Comparison of ENCODE assay signal across 2 cellular contexts in the genomic region with DNA sequence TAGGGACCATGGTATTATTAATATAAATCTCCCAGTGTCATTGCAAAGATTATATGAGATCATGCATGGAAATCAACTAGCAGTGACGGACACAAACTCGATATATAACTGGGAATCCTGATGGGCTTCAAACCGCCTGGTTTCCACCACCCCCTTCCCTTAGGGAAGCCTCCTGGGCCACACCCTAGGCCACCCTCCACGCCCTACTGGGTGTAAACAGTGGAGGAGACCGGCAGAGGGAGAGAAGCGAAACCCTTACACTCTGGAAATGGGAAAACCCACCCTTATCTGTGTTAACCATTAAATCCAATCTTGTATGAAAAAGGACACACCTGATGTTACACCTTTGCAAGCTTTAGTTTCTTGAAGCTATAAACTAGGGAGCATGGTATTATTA.
A peak's percentile ranks its signal among the peaks of the same experiment; 100 is the strongest.
TF ChIP-seq lines count a peak whose summit lies in the region.

No MANE protein-coding gene starts in this region.

TF ChIP-seq in SK-N-SH treated with all-trans-retinoic acid at 6 μM for 48 hours, 23 proteins besides CTCF, POLR2A, EP300 and RAD21 (continued from another document):
- TF ChIP-seq, protein P1, sequence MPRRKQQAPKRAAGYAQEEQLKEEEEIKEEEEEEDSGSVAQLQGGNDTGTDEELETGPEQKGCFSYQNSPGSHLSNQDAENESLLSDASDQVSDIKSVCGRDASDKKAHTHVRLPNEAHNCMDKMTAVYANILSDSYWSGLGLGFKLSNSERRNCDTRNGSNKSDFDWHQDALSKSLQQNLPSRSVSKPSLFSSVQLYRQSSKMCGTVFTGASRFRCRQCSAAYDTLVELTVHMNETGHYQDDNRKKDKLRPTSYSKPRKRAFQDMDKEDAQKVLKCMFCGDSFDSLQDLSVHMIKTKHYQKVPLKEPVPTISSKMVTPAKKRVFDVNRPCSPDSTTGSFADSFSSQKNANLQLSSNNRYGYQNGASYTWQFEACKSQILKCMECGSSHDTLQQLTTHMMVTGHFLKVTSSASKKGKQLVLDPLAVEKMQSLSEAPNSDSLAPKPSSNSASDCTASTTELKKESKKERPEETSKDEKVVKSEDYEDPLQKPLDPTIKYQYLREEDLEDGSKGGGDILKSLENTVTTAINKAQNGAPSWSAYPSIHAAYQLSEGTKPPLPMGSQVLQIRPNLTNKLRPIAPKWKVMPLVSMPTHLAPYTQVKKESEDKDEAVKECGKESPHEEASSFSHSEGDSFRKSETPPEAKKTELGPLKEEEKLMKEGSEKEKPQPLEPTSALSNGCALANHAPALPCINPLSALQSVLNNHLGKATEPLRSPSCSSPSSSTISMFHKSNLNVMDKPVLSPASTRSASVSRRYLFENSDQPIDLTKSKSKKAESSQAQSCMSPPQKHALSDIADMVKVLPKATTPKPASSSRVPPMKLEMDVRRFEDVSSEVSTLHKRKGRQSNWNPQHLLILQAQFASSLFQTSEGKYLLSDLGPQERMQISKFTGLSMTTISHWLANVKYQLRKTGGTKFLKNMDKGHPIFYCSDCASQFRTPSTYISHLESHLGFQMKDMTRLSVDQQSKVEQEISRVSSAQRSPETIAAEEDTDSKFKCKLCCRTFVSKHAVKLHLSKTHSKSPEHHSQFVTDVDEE (CRISPR knock-in tag; IDR thresholded peaks at IDR 0.05) = no peak

TF ChIP-seq in HepG2, 621 proteins besides CTCF, POLR2A, EP300 and RAD21 (continued from another document):
- TF ChIP-seq, protein P2, sequence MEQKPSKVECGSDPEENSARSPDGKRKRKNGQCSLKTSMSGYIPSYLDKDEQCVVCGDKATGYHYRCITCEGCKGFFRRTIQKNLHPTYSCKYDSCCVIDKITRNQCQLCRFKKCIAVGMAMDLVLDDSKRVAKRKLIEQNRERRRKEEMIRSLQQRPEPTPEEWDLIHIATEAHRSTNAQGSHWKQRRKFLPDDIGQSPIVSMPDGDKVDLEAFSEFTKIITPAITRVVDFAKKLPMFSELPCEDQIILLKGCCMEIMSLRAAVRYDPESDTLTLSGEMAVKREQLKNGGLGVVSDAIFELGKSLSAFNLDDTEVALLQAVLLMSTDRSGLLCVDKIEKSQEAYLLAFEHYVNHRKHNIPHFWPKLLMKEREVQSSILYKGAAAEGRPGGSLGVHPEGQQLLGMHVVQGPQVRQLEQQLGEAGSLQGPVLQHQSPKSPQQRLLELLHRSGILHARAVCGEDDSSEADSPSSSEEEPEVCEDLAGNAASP (CRISPR knock-in tag; IDR thresholded peaks at IDR 0.05; ENCODE audit: borderline replicate concordance) = no peak
- TF ChIP-seq ZNF713 (CRISPR knock-in tag; IDR thresholded peaks at IDR 0.05) = no peak
- no peak for TF ChIP-seq ATRX (CRISPR knock-in tag; IDR thresholded peaks at IDR 0.05; ENCODE audit: borderline replicate concordance)
- no peak for TF ChIP-seq ZNF33A (CRISPR knock-in tag; IDR thresholded peaks at IDR 0.05; ENCODE audit: borderline replicate concordance)
- TF ChIP-seq ZKSCAN1 (IDR thresholded peaks at IDR 0.05; ENCODE audit: low read length) = 0 out of 2 replicates have a peak, but pooled peaks have one; percentile 17
- no peak for TF ChIP-seq ZNF484 (CRISPR knock-in tag; IDR thresholded peaks at IDR 0.05; ENCODE audit: borderline replicate concordance, low read depth)
